In genomic region chr5:127757576-127757975, GRCh38 we compare ENCODE assay signal across 9 cellular contexts. TPM values are rescaled to one million over a fixed set of nuclear protein-coding genes. Genes with fewer than 3 reads are reported as not detected.
A peak's percentile ranks its signal among the peaks of the same experiment; 100 is the strongest.
DNase-seq lines count a peak whose midpoint lies in the region; ATAC-seq and TF ChIP-seq lines count a peak whose summit lies in the region.
"Had no signal": no experiment of that assay in that cellular context is flagged by ENCODE, and none has a peak within 500 bp of the region (broad histone marks: within the 10 kb centered on the region; RNA-seq: fewer than 3 reads in every experiment).

No MANE protein-coding gene starts in this region.

- H3K4me3 ChIP-seq in suprapubic skin: no peak overlapping the region
- H3K4me3 ChIP-seq: thoracic aorta had no signal

- TF ChIP-seq EP300 in suprapubic skin (IDR thresholded peaks at IDR 0.05): no peak

- peak; percentile 28 to 31 for TF ChIP-seq CTCF in suprapubic skin (IDR thresholded peaks at IDR 0.05)

- no peaks in the 10 kb centered on the region for H3K9me3 ChIP-seq in suprapubic skin
- H3K9me3 ChIP-seq: thoracic aorta had no signal

- WGBS in suprapubic skin: 38% methylated on average over 1 of the region's 1 CpG

- TF ChIP-seq POLR2A in suprapubic skin (IDR thresholded peaks at IDR 0.05): no peak

- H3K27ac ChIP-seq in suprapubic skin: no peak overlapping the region
- H3K27ac ChIP-seq: thoracic aorta had no signal

- DNase-seq in Right ventricle myocardium superior (no peak), cardiac septum (ENCODE audit: low spot score) (no peak), M059J (ENCODE audit: low read depth) (peak; percentile 76), amniotic stem cell (lab: John Stamatoyannopoulos, UW) (peak; percentile 49), iPS-NIHi11 (ENCODE audit: low spot score) (peak; percentile 44), suprapubic skin (ENCODE audit: low spot score in 2 of 2) (no peak)

- intact Hi-C loops in Right ventricle myocardium superior (cut with DNase I): loop anchor here (10.0 kb wide), 1 partner anchor 327 kb away; the partner anchor contains the start of gene SLC12A2
- intact Hi-C loops in cardiac septum (cut with DNase I): loop anchor here (2.0 to 5.0 kb wide), 2 partner anchors 325 to 443 kb away; partner anchors contain the start of gene SLC12A2

- H3K27me3 ChIP-seq in suprapubic skin: no peaks in the 10 kb centered on the region

- ATAC-seq in Right ventricle myocardium superior (ENCODE audit: poor library complexity) (peak; percentile 81), GM21825 (IDR thresholded peaks at IDR 0.05; ENCODE audit: unreplicated experiment) (peak; percentile 90), GM18519 (IDR thresholded peaks at IDR 0.05; ENCODE audit: low FRiP score, unreplicated experiment) (no peak)

- H3K36me3 ChIP-seq in suprapubic skin: no peaks in the 10 kb centered on the region
- H3K36me3 ChIP-seq: thoracic aorta had no signal

- peaks cover 3% of the 10 kb centered on the region for H3K4me1 ChIP-seq in suprapubic skin

RNA-seq across cellular contexts. Expression of gene CCDC192, which starts 54.4 kb away (rescaled TPM):
- not detected for total RNA-seq in Right ventricle myocardium superior
- not detected for total RNA-seq in cardiac septum
- not detected in 2 replicates for total RNA-seq in M059J (2014; rRNA removed; shearing (Covaris generic))
- 1 to 10 TPM in 2 of 4 donors, under 1 TPM in 1, not detected in 1; 0.70 to 3.1 (median 2.0) TPM for total RNA-seq in suprapubic skin
- total RNA-seq: thoracic aorta had no signal

Comparison
In these comparisons a context has a peak if more than half of its experiments do, and no peak if none do; other contexts are left out.
1. DNase-seq: peak in M059J (single experiment), amniotic stem cell (single experiment) and iPS-NIHi11 (single experiment); none in Right ventricle myocardium superior (single experiment), cardiac septum (single experiment) and suprapubic skin (0 of 2).